Comparison of ENCODE assay signal across 24 cellular contexts in genomic region chr1:182127656-182128055, GRCh38.
"Had no signal": no experiment of that assay in that cellular context is flagged by ENCODE, and none has a peak within 500 bp of the region (broad histone marks: within the 10 kb centered on the region; RNA-seq: fewer than 3 reads in every experiment).

No MANE protein-coding gene starts in this region.

- DNase-seq: heart left ventricle; islet precursor cell; left ventricle myocardium inferior; mesendoderm; mucosa of descending colon; naive thymus-derived CD4-positive, alpha-beta T cell; ovary; retina; right cardiac atrium; stimulated activated CD4-positive, alpha-beta T cell treated with anti-CD3 and anti-CD28 coated beads, Interleukin-12 subunit alpha, Interleukin-12 subunit beta, amount 100 ng/mL, for 4 hours; stimulated activated CD4-positive, alpha-beta T cell treated with anti-CD3 and anti-CD28 coated beads, Interleukin-15, amount 100 ng/mL, for 24 hours; stimulated activated CD4-positive, alpha-beta T cell treated with anti-CD3 and anti-CD28 coated beads, Interleukin-2, amount 100 ng/mL, for 24 hours; stimulated activated CD4-positive, alpha-beta T cell treated with anti-CD3 and anti-CD28 coated beads, Interleukin-4, amount 100 ng/mL, for 1 hour; stimulated activated naive CD4-positive, alpha-beta T cell treated with Interleukin-2 at 50 U/mL for 16 hours; stimulated activated naive CD8-positive, alpha-beta T cell treated with anti-CD3 and anti-CD28 coated beads, Interleukin-15, amount 100 ng/mL, for 72 hours; substantia nigra; transverse colon; upper lobe of right lung had no signal

- H3K27ac ChIP-seq: heart left ventricle, left ventricle myocardium inferior, ovary, prostate gland, skin epidermis, transverse colon, upper lobe of right lung had no signal

- H3K4me3 Mint-ChIP-seq: mesothelial cell of epicardium; naive thymus-derived CD4-positive, alpha-beta T cell; natural killer cell treated with Interleukin-12 subunit alpha and Interleukin-12 subunit beta and Interleukin-15 and Interleukin-18, amount 100 ng/mL, for 72 hours; stimulated activated naive CD8-positive, alpha-beta T cell treated with anti-CD3 and anti-CD28 coated beads, Interleukin-15, amount 100 ng/mL, for 72 hours had no signal

- H3K4me1 ChIP-seq: heart left ventricle, left ventricle myocardium inferior, prostate gland, transverse colon, upper lobe of right lung had no signal

- H3K36me3 ChIP-seq: heart left ventricle, left ventricle myocardium inferior, ovary, prostate gland, transverse colon, upper lobe of right lung had no signal

- H3K27me3 Mint-ChIP-seq: stimulated activated naive CD8-positive, alpha-beta T cell treated with anti-CD3 and anti-CD28 coated beads, Interleukin-15, amount 100 ng/mL, for 72 hours had no signal

- H3K36me3 Mint-ChIP-seq: mesothelial cell of epicardium; natural killer cell treated with Interleukin-12 subunit alpha and Interleukin-12 subunit beta and Interleukin-15 and Interleukin-18, amount 100 ng/mL, for 72 hours had no signal

- H3K4me1 Mint-ChIP-seq: naive thymus-derived CD4-positive, alpha-beta T cell; stimulated activated naive CD8-positive, alpha-beta T cell treated with anti-CD3 and anti-CD28 coated beads, Interleukin-15, amount 100 ng/mL, for 72 hours had no signal

- H3K9me3 Mint-ChIP-seq: mesothelial cell of epicardium; natural killer cell treated with Interleukin-12 subunit alpha and Interleukin-12 subunit beta and Interleukin-15 and Interleukin-18, amount 100 ng/mL, for 72 hours; stimulated activated naive CD8-positive, alpha-beta T cell treated with anti-CD3 and anti-CD28 coated beads, Interleukin-15, amount 100 ng/mL, for 72 hours had no signal

- H3K27me3 ChIP-seq: heart left ventricle, ovary, transverse colon, upper lobe of right lung had no signal

- H3K4me3 ChIP-seq: heart left ventricle, left ventricle myocardium inferior, lung, mucosa of descending colon, ovary, prostate gland, skin epidermis, transverse colon, upper lobe of right lung had no signal

- H3K27ac Mint-ChIP-seq: mesothelial cell of epicardium; natural killer cell treated with Interleukin-12 subunit alpha and Interleukin-12 subunit beta and Interleukin-15 and Interleukin-18, amount 100 ng/mL, for 72 hours; stimulated activated naive CD8-positive, alpha-beta T cell treated with anti-CD3 and anti-CD28 coated beads, Interleukin-15, amount 100 ng/mL, for 72 hours had no signal

- H3K9me3 ChIP-seq: heart left ventricle, left ventricle myocardium inferior, mucosa of descending colon, ovary, prostate gland, transverse colon, upper lobe of right lung had no signal

- ATAC-seq: heart left ventricle; mucosa of descending colon; naive thymus-derived CD4-positive, alpha-beta T cell; natural killer cell treated with Interleukin-12 subunit alpha and Interleukin-12 subunit beta and Interleukin-15 and Interleukin-18, amount 100 ng/mL, for 72 hours; right cardiac atrium; sciatic nerve; stimulated activated naive CD8-positive, alpha-beta T cell treated with anti-CD3 and anti-CD28 coated beads, Interleukin-15, amount 100 ng/mL, for 72 hours; upper lobe of right lung had no signal
